Comparison of ENCODE assay signal across 8 cellular contexts in genomic region chr3:69080233-69080644, GRCh38. TPM values are rescaled to one million over a fixed set of nuclear protein-coding genes. Genes with fewer than 3 reads are reported as not detected.
DNase-seq lines count a peak whose midpoint lies in the region; ATAC-seq and TF ChIP-seq lines count a peak whose summit lies in the region.

Gene UBA3 (minus strand): TSS chr3:69080365. CDS start chr3:69080353, 12 bp downstream.

- H3K9me3 ChIP-seq in MM.1S (replicated peaks; ENCODE audit: insufficient read depth, low read length) = no peaks in the 10 kb centered on the region
- no peaks in the 10 kb centered on the region for H3K9me3 ChIP-seq in gastroesophageal sphincter
- H3K9me3 ChIP-seq in neutrophil = no peaks in the 10 kb centered on the region

- no peak for TF ChIP-seq POLR2A in gastroesophageal sphincter (IDR thresholded peaks at IDR 0.05)

- no peaks in the 10 kb centered on the region for H4K20me1 ChIP-seq in MM.1S (ENCODE audit: insufficient read depth, low read length)

- H3K27ac ChIP-seq in MM.1S (ENCODE audit: low read length) = no peak within 1 kb of the TSS; the same call in 1 of the 2 replicates
- peak within 1 kb of the TSS; percentile 50 to 91 (median 82) for H3K27ac ChIP-seq in gastroesophageal sphincter
- peak within 1 kb of the TSS; percentile 82 for H3K27ac ChIP-seq in neutrophil

- H3K9me2 ChIP-seq in MM.1S (replicated peaks; ENCODE audit: insufficient read depth, low read length) = no peaks in the 10 kb centered on the region

- peaks cover 58% of the 10 kb centered on the region for H3K79me2 ChIP-seq in MM.1S (ENCODE audit: low read length)

- peaks cover 48% of the 10 kb centered on the region for H3K4me1 ChIP-seq in MM.1S (ENCODE audit: low read length)
- H3K4me1 ChIP-seq in gastroesophageal sphincter = peaks cover 17 to 67% (median 32%) of the 10 kb centered on the region in 3 donors
- peaks cover 49 to 57% of the 10 kb centered on the region in 2 experiments for H3K4me1 ChIP-seq in neutrophil (ENCODE audit: control insufficient read depth in 1 of 2, insufficient read depth in 1 of 2, low read depth in 1 of 2, low read length in 1 of 2)

- no peaks in the 10 kb centered on the region for H3K36me3 ChIP-seq in H7 (replicated peaks; ENCODE audit: control insufficient read depth, insufficient read depth, low read length)
- no peaks in the 10 kb centered on the region for H3K36me3 ChIP-seq in MM.1S (replicated peaks; ENCODE audit: insufficient read depth, low read length)
- peaks cover 0 to 14% of the 10 kb centered on the region in 2 donors for H3K36me3 ChIP-seq in gastroesophageal sphincter
- peaks cover 3% of the 10 kb centered on the region for H3K36me3 ChIP-seq in neutrophil

- peaks cover 45% of the 10 kb centered on the region for H3F3A ChIP-seq in MM.1S (ENCODE audit: insufficient read depth, low read length)

- DNase-seq in ELF-1 (ENCODE audit: low read depth, low spot score) (peak; percentile 65), H7 (peak; percentile 94), MM.1S (peak; percentile 89), SK-N-DZ (ENCODE audit: low spot score) (peak; percentile 82)
- peak; percentile 93 for DNase-seq in activated naive CD4-positive, alpha-beta T cell treated with Interleukin-2 at 50 U/mL for 16 hours

- no peak for TF ChIP-seq EP300 in gastroesophageal sphincter (IDR thresholded peaks at IDR 0.05)

- H2AFZ ChIP-seq in MM.1S (ENCODE audit: low read length) = no peak within 1 kb of the TSS

- peak within 1 kb of the TSS; percentile 95 for H3K4me2 ChIP-seq in MM.1S (ENCODE audit: low read depth, low read length)

- 0% methylated on average over 2 to 8 of the region's 33 CpGs for WGBS in gastroesophageal sphincter (ENCODE audit: low coverage in 1 of 2), 2 donors

- no peak for TF ChIP-seq CTCF in MM.1S (IDR thresholded peaks at IDR 0.05; ENCODE audit: low read length)
- no peak for TF ChIP-seq CTCF in gastroesophageal sphincter (IDR thresholded peaks at IDR 0.05)
- TF ChIP-seq CTCF in neutrophil (IDR thresholded peaks at IDR 0.05) = peak; percentile 51
- TF ChIP-seq CTCF in subcutaneous adipose tissue (IDR thresholded peaks at IDR 0.05; ENCODE audit: low read depth) = no peak

- H3K27me3 ChIP-seq in H7 (ENCODE audit: control insufficient read depth, insufficient read depth, low read length) = no peaks in the 10 kb centered on the region
- no peaks in the 10 kb centered on the region for H3K27me3 ChIP-seq in MM.1S (replicated peaks; ENCODE audit: insufficient read depth, low read length)
- no peaks in the 10 kb centered on the region for H3K27me3 ChIP-seq in gastroesophageal sphincter
- H3K27me3 ChIP-seq in neutrophil = no peaks in the 10 kb centered on the region

- H3K4me3 ChIP-seq in H7 (ENCODE audit: insufficient read depth, low read depth, low read length) = peak within 1 kb of the TSS; percentile 81
- peak within 1 kb of the TSS; percentile 74 for H3K4me3 ChIP-seq in MM.1S (ENCODE audit: low read length)
- H3K4me3 ChIP-seq in gastroesophageal sphincter = peak within 1 kb of the TSS; percentile 80 to 86
- H3K4me3 ChIP-seq in neutrophil (ENCODE audit: low read depth in 1 of 2, low read length in 1 of 2) = peak within 1 kb of the TSS; percentile 89 to 93

- ATAC-seq in gastroesophageal sphincter = peak; percentile 85

- peak within 1 kb of the TSS; percentile 80 for H3K9ac ChIP-seq in MM.1S (ENCODE audit: low read length)

RNA-seq across cellular contexts. Expression of gene UBA3, which starts in this region (rescaled TPM):
- total RNA-seq in H7 (2014; rRNA removed; shearing (Covaris generic)) = 81.2 and 94.7 TPM in 2 replicates
- polyA plus RNA-seq in SK-N-DZ (2014; cell fraction: cytosol; rRNA removed) = 56.6 and 59.8 TPM in 2 replicates
- 125 and 150 TPM in 2 replicates for polyA plus RNA-seq in SK-N-DZ (2014; cell fraction: nucleus; rRNA removed)
- total RNA-seq in gastroesophageal sphincter (10 to 100 TPM; 49.8 to 67.6 (median 54.7) TPM), subcutaneous adipose tissue (10 to 100 TPM; 51.8 to 97.5 (median 53.1) TPM)
